In genomic region chr21:29144736-29145353, GRCh38 we compare ENCODE assay signal across 11 cellular contexts. TPM values are rescaled to one million over a fixed set of nuclear protein-coding genes. Genes with fewer than 3 reads are reported as not detected.
A peak's percentile ranks its signal among the peaks of the same experiment; 100 is the strongest.
DNase-seq lines count a peak whose midpoint lies in the region; ATAC-seq, FAIRE-seq and TF ChIP-seq lines count a peak whose summit lies in the region.
"Had no signal": no experiment of that assay in that cellular context is flagged by ENCODE, and none has a peak within 500 bp of the region (broad histone marks: within the 10 kb centered on the region; RNA-seq: fewer than 3 reads in every experiment).

No MANE protein-coding gene starts in this region.

- no peaks in the 10 kb centered on the region for H3K9me3 ChIP-seq in keratinocyte (ENCODE audit: control insufficient read depth, low read depth, low read length)
- no peaks in the 10 kb centered on the region for H3K9me3 ChIP-seq in tibial artery
- H3K9me3 ChIP-seq: body of pancreas had no signal

- DNase-seq in HT1080 (ENCODE audit: low read depth) (peak; percentile 21), brain microvascular endothelial cell (no peak), keratinocyte (ENCODE audit: low read depth, low spot score) (no peak), tibial artery (no peak), left lobe of liver (ENCODE audit: low spot score) (no peak), DMS153 treated with DMSO at 0.1 percent for 48 hours (lab: John Stamatoyannopoulos, UW; ENCODE audit: unreplicated experiment) (no peak), NCI-H526 (lab: John Stamatoyannopoulos, UW) (no peak)
- DNase-seq: body of pancreas, NCI-H187 treated with DMSO at 0.1 percent for 48 hours had no signal

- FAIRE-seq in keratinocyte (lab: Jason Lieb, UNC) = peak; percentile 57
- FAIRE-seq: TTC549 had no signal

- no peaks in the 10 kb centered on the region for H4K20me1 ChIP-seq in keratinocyte (ENCODE audit: control insufficient read depth, extremely low read depth, insufficient read depth, low read length)

- dilution Hi-C loops in keratinocyte (cut with MboI; ENCODE audit: extremely low pct_ligation_motif_present, low sequenced_read_pairs) = no loop called here

- no peaks in the 10 kb centered on the region for H3K79me2 ChIP-seq in keratinocyte (ENCODE audit: control insufficient read depth, insufficient read depth, low read length)

- H3K36me3 ChIP-seq in brain microvascular endothelial cell (replicated peaks) (no peaks in the 10 kb centered on the region), keratinocyte (ENCODE audit: control insufficient read depth in 2 of 2, extremely low read depth in 1 of 2, insufficient read depth in 2 of 2, low read length in 2 of 2) (no peaks in the 10 kb centered on the region), tibial artery (no peaks in the 10 kb centered on the region)

- H3K4me1 ChIP-seq in keratinocyte (ENCODE audit: control insufficient read depth, extremely low read depth, insufficient read depth, low read length) (peaks cover 47% of the 10 kb centered on the region), tibial artery (peaks cover 0 to 68% (median 41%) of the 10 kb centered on the region in 4 donors)
- H3K4me1 ChIP-seq: body of pancreas had no signal

- H3K27me3 ChIP-seq in brain microvascular endothelial cell (replicated peaks) = no peaks in the 10 kb centered on the region
- H3K27me3 ChIP-seq in keratinocyte (ENCODE audit: control insufficient read depth, extremely low read depth, insufficient read depth, low read length) = no peaks in the 10 kb centered on the region
- H3K27me3 ChIP-seq in tibial artery = no peaks in the 10 kb centered on the region
- H3K27me3 ChIP-seq: body of pancreas had no signal

- peak overlapping the region; percentile 86 for H3K27ac ChIP-seq in brain microvascular endothelial cell
- H3K27ac ChIP-seq in keratinocyte (ENCODE audit: control insufficient read depth, insufficient read depth, low read length) = peak overlapping the region; percentile 100
- peak overlapping the region; percentile 65 to 66 for H3K27ac ChIP-seq in tibial artery

- H3K9me1 ChIP-seq in keratinocyte (ENCODE audit: control insufficient read depth, extremely low read depth, insufficient read depth, low read length) = no peaks in the 10 kb centered on the region

- H2AFZ ChIP-seq in keratinocyte (ENCODE audit: control insufficient read depth, low read length) = peak overlapping the region; percentile 29

- peak overlapping the region; percentile 82 for H3K9ac ChIP-seq in keratinocyte (ENCODE audit: control insufficient read depth, extremely low read depth, insufficient read depth, low read length)

- H3K4me2 ChIP-seq in keratinocyte (ENCODE audit: control insufficient read depth, extremely low read depth, insufficient read depth, low read depth, low read length) = peak overlapping the region; percentile 93

- TF ChIP-seq CTCF in brain microvascular endothelial cell (IDR thresholded peaks at IDR 0.05; ENCODE audit: low read depth, low read length, missing control alignments) (no peak), keratinocyte (optimal IDR thresholded peaks at IDR 0.05 in 1 of 3, IDR thresholded peaks at IDR 0.05 in 1 of 3, conservative IDR thresholded peaks at IDR 0.05 in 1 of 3; ENCODE audit: extremely low read depth in 1 of 3, insufficient read depth in 2 of 3, low read length in 3 of 3) (no peak), tibial artery (IDR thresholded peaks at IDR 0.05) (no peak)

- H3K4me3 ChIP-seq in brain microvascular endothelial cell (ENCODE audit: low read depth, low read length) (no peak overlapping the region), keratinocyte (ENCODE audit: control insufficient read depth in 2 of 3, extremely low read depth in 1 of 3, insufficient read depth in 2 of 3, low read depth in 1 of 3, low read length in 3 of 3) (peak overlapping the region in 1 of 3 experiments; percentile 50), tibial artery (peak overlapping the region; percentile 1 to 13)
- H3K4me3 ChIP-seq: body of pancreas had no signal

- intact Hi-C loops in tibial artery (cut with DNase I; ENCODE audit: low total_unique reads) = no loop called here

- ATAC-seq in left lobe of liver (no peak), GM19463 (IDR thresholded peaks at IDR 0.05; ENCODE audit: unreplicated experiment) (no peak)

- in situ Hi-C loops in brain microvascular endothelial cell (cut with HindIII; ENCODE audit: low pct_ligation_motif_present, low sequenced_read_pairs) = no loop called here

RNA-seq across cellular contexts. Expression of gene MAP3K7CL, which starts 14.4 kb away (rescaled TPM):
- 3.5 and 5.6 TPM in 2 replicates for total RNA-seq in HT1080 (2014; rRNA removed; shearing (Covaris generic))
- polyA plus RNA-seq in HT1080 (2015; cell fraction: cytosol; rRNA removed) = 12.4 and 14.0 TPM in 2 replicates
- polyA plus RNA-seq in HT1080 (2015; cell fraction: nucleus; rRNA removed) = 4.1 and 5.4 TPM in 2 replicates
- 13.7 to 17.3 TPM (median 16.5 TPM) in 3 replicates for polyA plus RNA-seq in keratinocyte
- polyA plus RNA-seq in keratinocyte (2011; ENCODE audit: low read depth) = 13.3 TPM
- polyA plus RNA-seq in keratinocyte (2011; cell fraction: cytosol; rRNA removed) = 18.3 and 21.4 TPM in 2 replicates
- 4.5 and 7.1 TPM in 2 replicates for polyA plus RNA-seq in keratinocyte (2011; cell fraction: nucleus; rRNA removed)
- polyA plus RNA-seq in keratinocyte (2012; ENCODE audit: low replicate concordance) = 12.6 and 14.2 TPM in 2 replicates
- 4.2 to 13.5 TPM (median 9.7 TPM) in 3 replicates for polyA minus RNA-seq in keratinocyte
- polyA minus RNA-seq in keratinocyte (2011; cell fraction: cytosol; rRNA and poly(A)+ RNA removed) = 5.9 TPM
- polyA minus RNA-seq in keratinocyte (2011; cell fraction: nucleus; rRNA and poly(A)+ RNA removed) = 1.6 and 3.3 TPM in 2 replicates
- 3.8 TPM for total RNA-seq in left lobe of liver
